ENCODE assay signal across 15 cellular contexts in genomic region chr18:26992920-26993319, GRCh38.
"Had no signal": no experiment of that assay in that cellular context is flagged by ENCODE, and none has a peak within 500 bp of the region (broad histone marks: within the 10 kb centered on the region; RNA-seq: fewer than 3 reads in every experiment).

No MANE protein-coding gene starts in this region.

- H3K4me1 ChIP-seq: heart right ventricle, thyroid gland, vagina had no signal

- H3K4me3 ChIP-seq: heart right ventricle, thyroid gland, vagina had no signal

- H3K27ac ChIP-seq: heart right ventricle, thyroid gland, vagina had no signal

- H3K36me3 ChIP-seq: heart right ventricle, thyroid gland, vagina had no signal

- DNase-seq: activated CD4-positive, alpha-beta T cell treated with anti-CD3 and anti-CD28 coated beads, Interleukin-2, amount 50 U/mL, for 48 hours; activated CD4-positive, CD25-positive, alpha-beta regulatory T cell; activated effector memory CD4-positive, alpha-beta T cell treated with anti-CD3 and anti-CD28 coated beads, Interleukin-2, amount 50 U/mL, for 16 hours; activated T-cell treated with anti-CD3 and anti-CD28 coated beads, Interleukin-2, amount 50 U/mL, for 4 hours; amygdala; effector memory CD4-positive, alpha-beta T cell; heart right ventricle; islet precursor cell; occipital lobe; right cardiac atrium; small intestine; thyroid gland had no signal

- H3K9me3 ChIP-seq: thyroid gland, vagina had no signal

- H3K27me3 ChIP-seq: heart right ventricle, thyroid gland, vagina had no signal

- ATAC-seq: activated T-cell treated with anti-CD3 and anti-CD28 coated beads, Interleukin-2, amount 50 U/mL, for 4 hours; heart right ventricle; left lobe of liver; right cardiac atrium; stimulated activated effector memory CD8-positive, alpha-beta T cell treated with anti-CD3 and anti-CD28 coated beads, Interleukin-12 subunit alpha, Interleukin-12 subunit beta, amount 100 ng/mL, for 72 hours had no signal
